Comparison of ENCODE assay signal across 1 cellular context in genomic region chr4:76951333-76952033, GRCh38.
TF ChIP-seq lines count a peak whose summit lies in the region.

No MANE protein-coding gene starts in this region.

TF ChIP-seq in H1, 55 proteins besides CTCF, POLR2A, EP300 and RAD21:
- TF ChIP-seq RBBP5 (IDR thresholded peaks at IDR 0.05; ENCODE audit: borderline replicate concordance, low read depth, low read length) (no peak), HDAC2 (IDR thresholded peaks at IDR 0.05; ENCODE audit: borderline replicate concordance in 1 of 2, low read depth in 2 of 2, low read length in 2 of 2) (no peak), TAF7 (optimal IDR thresholded peaks at IDR 0.05; ENCODE audit: borderline replicate concordance, low read depth, low read length) (no peak), JUND (IDR thresholded peaks at IDR 0.05; ENCODE audit: low read length) (no peak), JUN (IDR thresholded peaks at IDR 0.05; ENCODE audit: low read depth, low read length) (no peak), TBP (IDR thresholded peaks at IDR 0.05; ENCODE audit: low read depth, low read length) (no peak), EGR1 (IDR thresholded peaks at IDR 0.05; ENCODE audit: borderline replicate concordance, low read depth, low read length) (no peak), ATF3 (IDR thresholded peaks at IDR 0.05; ENCODE audit: insufficient read depth, low read depth, low read length) (no peak), SRF (IDR thresholded peaks at IDR 0.05; ENCODE audit: low read depth, low read length) (no peak), YY1 (IDR thresholded peaks at IDR 0.05; ENCODE audit: low read depth, low read length) (no peak), GTF2F1 (IDR thresholded peaks at IDR 0.05; ENCODE audit: borderline replicate concordance, low read depth, low read length) (no peak), RXRA (IDR thresholded peaks at IDR 0.05; ENCODE audit: insufficient read depth, low read depth, low read length) (no peak)
